In genomic region chr3:113151475-113152031, GRCh38 we compare ENCODE assay signal across 9 cellular contexts. TPM values are rescaled to one million over a fixed set of nuclear protein-coding genes. Genes with fewer than 3 reads are reported as not detected.
DNase-seq lines count a peak whose midpoint lies in the region; ATAC-seq and TF ChIP-seq lines count a peak whose summit lies in the region.
"Had no signal": no experiment of that assay in that cellular context is flagged by ENCODE, and none has a peak within 500 bp of the region (broad histone marks: within the 10 kb centered on the region; RNA-seq: fewer than 3 reads in every experiment).

No MANE protein-coding gene starts in this region.

- H3K27ac ChIP-seq in HEK293 (ENCODE audit: extremely low read depth, low read depth, low read length) (peak overlapping the region; percentile 83), gastrocnemius medialis (peak overlapping the region; percentile 43 to 62 (median 52))

- POLR2A ChIA-PET in HEK293 (lab: Yijun Ruan, JAX), result interaction anchor here (0.7 to 1.1 kb wide), 4 partner anchors 15 to 86 kb away, joined by 3 to 6 read pairs (median 4); no protein-coding TSS in a partner anchor

- H3K9me3 ChIP-seq in HEK293 (ENCODE audit: control insufficient read depth, insufficient read depth, low read depth, low read length), result no peaks in the 10 kb centered on the region
- H3K9me3 ChIP-seq in gastrocnemius medialis, result no peaks in the 10 kb centered on the region

- TF ChIP-seq CTCF in HEK293 (tag by site-specific recombination; IDR thresholded peaks at IDR 0.05) (no peak), gastrocnemius medialis (IDR thresholded peaks at IDR 0.05 in 4 of 5, conservative IDR thresholded peaks at IDR 0.05 in 1 of 5) (no peak)

- H3K27ac Mint-ChIP-seq in activated CD8-positive, alpha-beta memory T cell treated with anti-CD3 and anti-CD28 coated beads, Interleukin-2, amount 10 ng/mL, durations not matched to agents 7 days and 5 days, result no peak overlapping the region

- H3K27me3 ChIP-seq in gastrocnemius medialis, result no peaks in the 10 kb centered on the region

- peak; percentile 63 for DNase-seq in NCI-H748 treated with DMSO at 0.1 percent for 48 hours (lab: John Stamatoyannopoulos, UW)
- DNase-seq in left ventricle myocardium superior, result no peak
- DNase-seq in gastrocnemius medialis, result peak; percentile 10 to 27
- DNase-seq in activated CD8-positive, alpha-beta memory T cell treated with anti-CD3 and anti-CD28 coated beads, Interleukin-2, amount 10 ng/mL, durations not matched to agents 7 days and 5 days, result no peak
- DNase-seq in T-helper 2 cell, result no peak
- no peak for DNase-seq in superior temporal gyrus (ENCODE audit: extremely low spot score)
- DNase-seq: CD8-positive, alpha-beta memory T cell had no signal

- no peak overlapping the region for H3K4me3 ChIP-seq in HEK293 (ENCODE audit: low read depth, low read length)
- H3K4me3 ChIP-seq in gastrocnemius medialis, result no peak overlapping the region

- CTCF ChIA-PET in HEK293 (lab: Yijun Ruan, JAX), result interaction anchor here (0.6 to 1.2 kb wide), 2 partner anchors 9 to 417 kb away, joined by 3 read pairs; no protein-coding TSS in a partner anchor
- CTCF ChIA-PET in activated CD8-positive, alpha-beta memory T cell treated with anti-CD3 and anti-CD28 coated beads, Interleukin-2, amount 10 ng/mL, durations not matched to agents 7 days and 5 days (lab: Charles Lee), result no interaction called here

- ATAC-seq in left ventricle myocardium superior (peak; percentile 73), gastrocnemius medialis (peak; percentile 70 to 72), HG02642 (IDR thresholded peaks at IDR 0.05; ENCODE audit: poor library complexity, unreplicated experiment) (no peak)
- no peak for ATAC-seq in activated CD8-positive, alpha-beta memory T cell treated with anti-CD3 and anti-CD28 coated beads, Interleukin-2, amount 10 ng/mL, durations not matched to agents 7 days and 5 days

- TF ChIP-seq POLR2A in gastrocnemius medialis (IDR thresholded peaks at IDR 0.05), result no peak

- H3K4me3 Mint-ChIP-seq in activated CD8-positive, alpha-beta memory T cell treated with anti-CD3 and anti-CD28 coated beads, Interleukin-2, amount 10 ng/mL, durations not matched to agents 7 days and 5 days, result no peak overlapping the region
- H3K4me3 Mint-ChIP-seq: CD8-positive, alpha-beta memory T cell had no signal

- H3K4me1 ChIP-seq in HEK293 (ENCODE audit: control insufficient read depth, insufficient read depth, low read length) (peaks cover 13% of the 10 kb centered on the region; the same call in 1 of the 2 replicates), gastrocnemius medialis (peaks cover 0 to 21% of the 10 kb centered on the region in 2 donors)

- H3K9me3 Mint-ChIP-seq in activated CD8-positive, alpha-beta memory T cell treated with anti-CD3 and anti-CD28 coated beads, Interleukin-2, amount 10 ng/mL, durations not matched to agents 7 days and 5 days (ENCODE audit: low read depth), result no peaks in the 10 kb centered on the region
- H3K9me3 Mint-ChIP-seq: CD8-positive, alpha-beta memory T cell had no signal

- no peaks in the 10 kb centered on the region for H3K36me3 ChIP-seq in HEK293 (ENCODE audit: control insufficient read depth in 2 of 2, insufficient read depth in 1 of 2, low read length in 2 of 2)
- no peaks in the 10 kb centered on the region for H3K36me3 ChIP-seq in gastrocnemius medialis

- no peaks in the 10 kb centered on the region for H3K36me3 Mint-ChIP-seq in activated CD8-positive, alpha-beta memory T cell treated with anti-CD3 and anti-CD28 coated beads, Interleukin-2, amount 10 ng/mL, durations not matched to agents 7 days and 5 days
- H3K36me3 Mint-ChIP-seq: CD8-positive, alpha-beta memory T cell had no signal

- intact Hi-C loops in left ventricle myocardium superior (cut with micrococcal nuclease), result no loop called here
- intact Hi-C loops in gastrocnemius medialis (cut with DNase I; ENCODE audit: low total_unique reads), result loop anchor here (10.0 kb wide), 1 partner anchor 123 kb away; no protein-coding TSS in a partner anchor

- H3K27me3 Mint-ChIP-seq in activated CD8-positive, alpha-beta memory T cell treated with anti-CD3 and anti-CD28 coated beads, Interleukin-2, amount 10 ng/mL, durations not matched to agents 7 days and 5 days, result peaks cover 11% of the 10 kb centered on the region

- in situ Hi-C loops in gastrocnemius medialis (cut with MboI; ENCODE audit: low sequenced_read_pairs in 4 of 4), result no loop called here

- H3K4me1 Mint-ChIP-seq in activated CD8-positive, alpha-beta memory T cell treated with anti-CD3 and anti-CD28 coated beads, Interleukin-2, amount 10 ng/mL, durations not matched to agents 7 days and 5 days, result no peaks in the 10 kb centered on the region
- H3K4me1 Mint-ChIP-seq: CD8-positive, alpha-beta memory T cell had no signal

TF ChIP-seq in HEK293, 187 proteins besides CTCF, POLR2A, EP300 and RAD21 (continues in another document):
- TF ChIP-seq ZNF335 (tag by site-specific recombination; conservative IDR thresholded peaks at IDR 0.05), result peak; percentile 79
- peak; percentile 71; the same call in 1 of the 2 replicates for TF ChIP-seq ZNF488 (tag by site-specific recombination; IDR thresholded peaks at IDR 0.05)
- TF ChIP-seq ZBTB6 (tag by site-specific recombination; IDR thresholded peaks at IDR 0.05), result no peak
- peak; percentile 91 for TF ChIP-seq OSR2 (tag by site-specific recombination; IDR thresholded peaks at IDR 0.05)
- TF ChIP-seq ZNF18 (tag by site-specific recombination; IDR thresholded peaks at IDR 0.05), result peak; percentile 93
- TF ChIP-seq ZNF394 (tag by site-specific recombination; IDR thresholded peaks at IDR 0.05; ENCODE audit: borderline replicate concordance), result 0 out of 2 replicates have a peak, but pooled peaks have one; percentile 16
- TF ChIP-seq ZNF391 (tag by site-specific recombination; IDR thresholded peaks at IDR 0.05; ENCODE audit: borderline replicate concordance, low read depth), result peak; percentile 34; the same call in 1 of the 2 replicates
- peak; percentile 38; the same call in 1 of the 2 replicates for TF ChIP-seq ZNF639 (tag by site-specific recombination; IDR thresholded peaks at IDR 0.05)
- no peak for TF ChIP-seq ZFP37 (tag by site-specific recombination; IDR thresholded peaks at IDR 0.05)
- no peak for TF ChIP-seq ZNF23 (tag by site-specific recombination; IDR thresholded peaks at IDR 0.05; ENCODE audit: borderline replicate concordance)

RNA-seq across cellular contexts. Expression of gene BOC, which starts 59.8 kb away (rescaled TPM):
- total RNA-seq in left ventricle myocardium superior, result 5.5 TPM
- total RNA-seq in gastrocnemius medialis, result 1 to 10 TPM; 3.7 to 7.4 (median 4.6) TPM
- not detected for total RNA-seq in activated CD8-positive, alpha-beta memory T cell treated with anti-CD3 and anti-CD28 coated beads, Interleukin-2, amount 10 ng/mL, durations not matched to agents 7 days and 5 days
- total RNA-seq: CD8-positive, alpha-beta memory T cell had no signal

Comparison
In these comparisons a context has a peak if more than half of its experiments do, and no peak if none do; other contexts are left out.
1. DNase-seq: peak in NCI-H748 treated with DMSO at 0.1 percent for 48 hours (single experiment) and gastrocnemius medialis (2 of 2); none in left ventricle myocardium superior (single experiment), activated CD8-positive, alpha-beta memory T cell treated with anti-CD3 and anti-CD28 coated beads, Interleukin-2, amount 10 ng/mL, durations not matched to agents 7 days and 5 days (single experiment), T-helper 2 cell (0 of 5) and superior temporal gyrus (single experiment).
2. ATAC-seq: peak in left ventricle myocardium superior (single experiment) and gastrocnemius medialis (2 of 2); none in activated CD8-positive, alpha-beta memory T cell treated with anti-CD3 and anti-CD28 coated beads, Interleukin-2, amount 10 ng/mL, durations not matched to agents 7 days and 5 days (single experiment) and HG02642 (single experiment).